1 cellular context compared by ENCODE assay signal in genomic region chr12:31315089-31315725, GRCh38.
TF ChIP-seq lines count a peak whose summit lies in the region.

No MANE protein-coding gene starts in this region.

TF ChIP-seq in WTC11, 78 proteins besides CTCF, POLR2A, EP300 and RAD21 (continued from another document):
- no peak for TF ChIP-seq IRF2 (CRISPR knock-in tag; IDR thresholded peaks at IDR 0.05; ENCODE audit: borderline replicate concordance, low read depth)
- TF ChIP-seq, protein P1, sequence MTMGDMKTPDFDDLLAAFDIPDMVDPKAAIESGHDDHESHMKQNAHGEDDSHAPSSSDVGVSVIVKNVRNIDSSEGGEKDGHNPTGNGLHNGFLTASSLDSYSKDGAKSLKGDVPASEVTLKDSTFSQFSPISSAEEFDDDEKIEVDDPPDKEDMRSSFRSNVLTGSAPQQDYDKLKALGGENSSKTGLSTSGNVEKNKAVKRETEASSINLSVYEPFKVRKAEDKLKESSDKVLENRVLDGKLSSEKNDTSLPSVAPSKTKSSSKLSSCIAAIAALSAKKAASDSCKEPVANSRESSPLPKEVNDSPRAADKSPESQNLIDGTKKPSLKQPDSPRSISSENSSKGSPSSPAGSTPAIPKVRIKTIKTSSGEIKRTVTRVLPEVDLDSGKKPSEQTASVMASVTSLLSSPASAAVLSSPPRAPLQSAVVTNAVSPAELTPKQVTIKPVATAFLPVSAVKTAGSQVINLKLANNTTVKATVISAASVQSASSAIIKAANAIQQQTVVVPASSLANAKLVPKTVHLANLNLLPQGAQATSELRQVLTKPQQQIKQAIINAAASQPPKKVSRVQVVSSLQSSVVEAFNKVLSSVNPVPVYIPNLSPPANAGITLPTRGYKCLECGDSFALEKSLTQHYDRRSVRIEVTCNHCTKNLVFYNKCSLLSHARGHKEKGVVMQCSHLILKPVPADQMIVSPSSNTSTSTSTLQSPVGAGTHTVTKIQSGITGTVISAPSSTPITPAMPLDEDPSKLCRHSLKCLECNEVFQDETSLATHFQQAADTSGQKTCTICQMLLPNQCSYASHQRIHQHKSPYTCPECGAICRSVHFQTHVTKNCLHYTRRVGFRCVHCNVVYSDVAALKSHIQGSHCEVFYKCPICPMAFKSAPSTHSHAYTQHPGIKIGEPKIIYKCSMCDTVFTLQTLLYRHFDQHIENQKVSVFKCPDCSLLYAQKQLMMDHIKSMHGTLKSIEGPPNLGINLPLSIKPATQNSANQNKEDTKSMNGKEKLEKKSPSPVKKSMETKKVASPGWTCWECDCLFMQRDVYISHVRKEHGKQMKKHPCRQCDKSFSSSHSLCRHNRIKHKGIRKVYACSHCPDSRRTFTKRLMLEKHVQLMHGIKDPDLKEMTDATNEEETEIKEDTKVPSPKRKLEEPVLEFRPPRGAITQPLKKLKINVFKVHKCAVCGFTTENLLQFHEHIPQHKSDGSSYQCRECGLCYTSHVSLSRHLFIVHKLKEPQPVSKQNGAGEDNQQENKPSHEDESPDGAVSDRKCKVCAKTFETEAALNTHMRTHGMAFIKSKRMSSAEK (CRISPR knock-in tag; IDR thresholded peaks at IDR 0.05; ENCODE audit: borderline replicate concordance): no peak
